ENCODE assay signal across 8 cellular contexts in genomic region chr4:105474110-105474518, GRCh38. TPM values are rescaled to one million over a fixed set of nuclear protein-coding genes. Genes with fewer than 3 reads are reported as not detected.
DNase-seq lines count a peak whose midpoint lies in the region; ATAC-seq and TF ChIP-seq lines count a peak whose summit lies in the region.

No MANE protein-coding gene starts in this region.

- peaks cover 22 to 42% (median 41%) of the 10 kb centered on the region in 7 donors for H3K4me1 Mint-ChIP-seq in naive thymus-derived CD4-positive, alpha-beta T cell

- peak; percentile 1 for ATAC-seq in naive thymus-derived CD4-positive, alpha-beta T cell
- no peak for ATAC-seq in HG02588 (IDR thresholded peaks at IDR 0.05; ENCODE audit: unreplicated experiment)

- H3K4me3 ChIP-seq in HEK293 (ENCODE audit: low read depth, low read length) = peak overlapping the region; percentile 91
- H3K4me3 ChIP-seq in SU-DHL-6 (ENCODE audit: insufficient read depth, low read length, poor library complexity, severe bottlenecking) = no peak overlapping the region
- H3K4me3 ChIP-seq in epithelial cell of proximal tubule (ENCODE audit: low read depth, low read length) = peak overlapping the region; percentile 78
- peak overlapping the region; percentile 86 for H3K4me3 ChIP-seq in naive thymus-derived CD4-positive, alpha-beta T cell (ENCODE audit: low read length)

- no peaks in the 10 kb centered on the region for H3K9me2 ChIP-seq in SU-DHL-6 (replicated peaks; ENCODE audit: insufficient read depth, low read length)

- H3K36me3 ChIP-seq in HEK293 (ENCODE audit: control insufficient read depth in 2 of 2, insufficient read depth in 1 of 2, low read length in 2 of 2) (peaks cover 0 to 1% of the 10 kb centered on the region in 2 experiments; a peak in 1 of 3 replicates), SU-DHL-6 (ENCODE audit: low read length) (no peaks in the 10 kb centered on the region)
- H3K36me3 ChIP-seq in naive thymus-derived CD4-positive, alpha-beta T cell (ENCODE audit: control insufficient read depth in 2 of 3, insufficient read depth in 3 of 3, low read length in 3 of 3) = peaks cover 0 to 7% (median 0%) of the 10 kb centered on the region in 3 experiments

- TF ChIP-seq CTCF in HEK293 (tag by site-specific recombination; IDR thresholded peaks at IDR 0.05) = no peak; the same call in 1 of the 2 replicates
- TF ChIP-seq CTCF in SU-DHL-6 (IDR thresholded peaks at IDR 0.05; ENCODE audit: insufficient read depth, low read length, poor library complexity, severe bottlenecking) = peak; percentile 35
- peak; percentile 80 for TF ChIP-seq CTCF in epithelial cell of proximal tubule (conservative IDR thresholded peaks at IDR 0.05; ENCODE audit: low read depth, low read length)

- H3K9me3 Mint-ChIP-seq in naive thymus-derived CD4-positive, alpha-beta T cell = peaks cover 0 to 2% (median 0%) of the 10 kb centered on the region in 11 donors

- H3K79me2 ChIP-seq in SU-DHL-6 (ENCODE audit: insufficient read depth, low read length) = peaks cover 39% of the 10 kb centered on the region

- no peak overlapping the region for H2AFZ ChIP-seq in SU-DHL-6 (ENCODE audit: low read depth, low read length, severe bottlenecking)

- no peaks in the 10 kb centered on the region; the same call in 1 of the 2 replicates for H3F3A ChIP-seq in SU-DHL-6 (ENCODE audit: insufficient read depth)

- peak; percentile 48 for DNase-seq in NCI-H510A treated with DMSO at 0.1 percent for 48 hours (lab: John Stamatoyannopoulos, UW)
- DNase-seq in NCI-H510A (lab: John Stamatoyannopoulos, UW) = no peak
- no peak for DNase-seq in epithelial cell of proximal tubule (ENCODE audit: low read depth)
- DNase-seq in naive thymus-derived CD4-positive, alpha-beta T cell = peak in 1 of 9 donors; percentile 85
- DNase-seq in NCI-H1105 (lab: John Stamatoyannopoulos, UW) = no peak

- H3K27me3 ChIP-seq in SU-DHL-6 (ENCODE audit: low read length) = no peaks in the 10 kb centered on the region
- H3K27me3 ChIP-seq in naive thymus-derived CD4-positive, alpha-beta T cell (ENCODE audit: control insufficient read depth in 2 of 2, insufficient read depth in 2 of 2, low read length in 2 of 2) = no peaks in the 10 kb centered on the region

- no peaks in the 10 kb centered on the region for H4K20me1 ChIP-seq in SU-DHL-6 (ENCODE audit: low read depth, low read length)

- POLR2A ChIA-PET in HEK293 (lab: Yijun Ruan, JAX) = interaction anchor here (0.6 to 1.8 kb wide), 9 partner anchors 9 to 842 kb away, joined by 3 to 7 read pairs (median 4); partner anchors contain the start of genes GSTCD, INTS12, TBCK and TET2
- POLR2A ChIA-PET in naive thymus-derived CD4-positive, alpha-beta T cell (lab: Charles Lee) = interaction anchor here (0.6 to 2.5 kb wide), 14 partner anchors 9 to 842 kb away, joined by 3 to 11 read pairs (median 5); partner anchors contain the start of genes GSTCD, INTS12, TBCK and TET2

- CTCF ChIA-PET in HEK293 (lab: Yijun Ruan, JAX) = interaction anchor here (0.6 to 2.5 kb wide), 16 partner anchors 9 to 1409 kb away, joined by 3 to 13 read pairs (median 4); no protein-coding TSS in a partner anchor
- CTCF ChIA-PET in naive thymus-derived CD4-positive, alpha-beta T cell (lab: Charles Lee) = interaction anchor here (0.7 to 2.2 kb wide), 8 partner anchors 8 to 841 kb away, joined by 3 to 12 read pairs (median 5); partner anchors contain the start of genes TBCK and TET2

- no peaks in the 10 kb centered on the region for H3K4me1 ChIP-seq in HEK293 (ENCODE audit: control insufficient read depth, insufficient read depth, low read length)
- peaks cover 18 to 21% of the 10 kb centered on the region in 2 donors for H3K4me1 ChIP-seq in naive thymus-derived CD4-positive, alpha-beta T cell (ENCODE audit: control insufficient read depth in 2 of 2, insufficient read depth in 2 of 2, low read length in 2 of 2)

- peak overlapping the region; percentile 94 for H3K4me2 ChIP-seq in SU-DHL-6 (ENCODE audit: low read depth, low read length, poor library complexity, severe bottlenecking)

- peaks cover 0 to 4% (median 0%) of the 10 kb centered on the region in 5 donors for H3K36me3 Mint-ChIP-seq in naive thymus-derived CD4-positive, alpha-beta T cell

- peak overlapping the region; percentile 79 for H3K9ac ChIP-seq in SU-DHL-6 (ENCODE audit: low read length)

- H3K9me3 ChIP-seq in HEK293 (ENCODE audit: control insufficient read depth, insufficient read depth, low read depth, low read length) = no peaks in the 10 kb centered on the region
- H3K9me3 ChIP-seq in SU-DHL-6 (ENCODE audit: insufficient read depth, low read length) = no peaks in the 10 kb centered on the region
- H3K9me3 ChIP-seq in naive thymus-derived CD4-positive, alpha-beta T cell (ENCODE audit: control insufficient read depth in 2 of 3, low read length in 3 of 3) = no peaks in the 10 kb centered on the region

- H3K4me3 Mint-ChIP-seq in naive thymus-derived CD4-positive, alpha-beta T cell = peak overlapping the region; percentile 96 to 99 (median 98)

- no peak overlapping the region; the same call in 1 of the 2 replicates for H3K27ac ChIP-seq in HEK293 (ENCODE audit: extremely low read depth, low read depth, low read length)
- H3K27ac ChIP-seq in SU-DHL-6 (ENCODE audit: low read depth, low read length) = no peak overlapping the region
- peak overlapping the region; percentile 95 for H3K27ac ChIP-seq in naive thymus-derived CD4-positive, alpha-beta T cell (ENCODE audit: low read depth, low read length)

- intact Hi-C loops in naive thymus-derived CD4-positive, alpha-beta T cell (cut with micrococcal nuclease) = loop anchor here (1.0 to 5.0 kb wide), 4 partner anchors 234 to 982 kb away; partner anchors contain the start of genes GSTCD (in 2 of the 2), INTS12 (in 2 of the 2) and CXXC4 (in 1 of the 2)

- peak overlapping the region; percentile 40 to 100 (median 98) for H3K27ac Mint-ChIP-seq in naive thymus-derived CD4-positive, alpha-beta T cell

- peaks cover 0 to 12% (median 6%) of the 10 kb centered on the region in 5 donors for H3K27me3 Mint-ChIP-seq in naive thymus-derived CD4-positive, alpha-beta T cell

TF ChIP-seq in HEK293, 187 proteins besides CTCF, POLR2A, EP300 and RAD21:
- TF ChIP-seq, protein P1, sequence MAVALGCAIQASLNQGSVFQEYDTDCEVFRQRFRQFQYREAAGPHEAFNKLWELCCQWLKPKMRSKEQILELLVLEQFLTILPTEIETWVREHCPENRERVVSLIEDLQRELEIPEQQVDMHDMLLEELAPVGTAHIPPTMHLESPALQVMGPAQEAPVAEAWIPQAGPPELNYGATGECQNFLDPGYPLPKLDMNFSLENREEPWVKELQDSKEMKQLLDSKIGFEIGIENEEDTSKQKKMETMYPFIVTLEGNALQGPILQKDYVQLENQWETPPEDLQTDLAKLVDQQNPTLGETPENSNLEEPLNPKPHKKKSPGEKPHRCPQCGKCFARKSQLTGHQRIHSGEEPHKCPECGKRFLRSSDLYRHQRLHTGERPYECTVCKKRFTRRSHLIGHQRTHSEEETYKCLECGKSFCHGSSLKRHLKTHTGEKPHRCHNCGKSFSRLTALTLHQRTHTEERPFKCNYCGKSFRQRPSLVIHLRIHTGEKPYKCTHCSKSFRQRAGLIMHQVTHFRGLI (tag by site-specific recombination; IDR thresholded peaks at IDR 0.05) = 0 out of 2 replicates have a peak, but pooled peaks have one; percentile 2
- TF ChIP-seq, protein P2, sequence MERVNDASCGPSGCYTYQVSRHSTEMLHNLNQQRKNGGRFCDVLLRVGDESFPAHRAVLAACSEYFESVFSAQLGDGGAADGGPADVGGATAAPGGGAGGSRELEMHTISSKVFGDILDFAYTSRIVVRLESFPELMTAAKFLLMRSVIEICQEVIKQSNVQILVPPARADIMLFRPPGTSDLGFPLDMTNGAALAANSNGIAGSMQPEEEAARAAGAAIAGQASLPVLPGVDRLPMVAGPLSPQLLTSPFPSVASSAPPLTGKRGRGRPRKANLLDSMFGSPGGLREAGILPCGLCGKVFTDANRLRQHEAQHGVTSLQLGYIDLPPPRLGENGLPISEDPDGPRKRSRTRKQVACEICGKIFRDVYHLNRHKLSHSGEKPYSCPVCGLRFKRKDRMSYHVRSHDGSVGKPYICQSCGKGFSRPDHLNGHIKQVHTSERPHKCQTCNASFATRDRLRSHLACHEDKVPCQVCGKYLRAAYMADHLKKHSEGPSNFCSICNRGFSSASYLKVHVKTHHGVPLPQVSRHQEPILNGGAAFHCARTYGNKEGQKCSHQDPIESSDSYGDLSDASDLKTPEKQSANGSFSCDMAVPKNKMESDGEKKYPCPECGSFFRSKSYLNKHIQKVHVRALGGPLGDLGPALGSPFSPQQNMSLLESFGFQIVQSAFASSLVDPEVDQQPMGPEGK (tag by site-specific recombination; IDR thresholded peaks at IDR 0.05) = no peak
- TF ChIP-seq ZBTB17 (tag by site-specific recombination; IDR thresholded peaks at IDR 0.05) (peak; percentile 63), GLIS1 (tag by site-specific recombination; IDR thresholded peaks at IDR 0.05) (no peak), ZNF10 (tag by site-specific recombination; IDR thresholded peaks at IDR 0.05) (peak; percentile 32; the same call in 1 of the 2 replicates), IKZF3 (tag by site-specific recombination; IDR thresholded peaks at IDR 0.05) (0 out of 2 replicates have a peak, but pooled peaks have one; percentile 63), ZNF660 (tag by site-specific recombination; IDR thresholded peaks at IDR 0.05) (peak; percentile 58; the same call in 1 of the 2 replicates), ZNF2 (tag by site-specific recombination; IDR thresholded peaks at IDR 0.05) (0 out of 2 replicates have a peak, but pooled peaks have one; percentile 11)
- TF ChIP-seq, protein P3, sequence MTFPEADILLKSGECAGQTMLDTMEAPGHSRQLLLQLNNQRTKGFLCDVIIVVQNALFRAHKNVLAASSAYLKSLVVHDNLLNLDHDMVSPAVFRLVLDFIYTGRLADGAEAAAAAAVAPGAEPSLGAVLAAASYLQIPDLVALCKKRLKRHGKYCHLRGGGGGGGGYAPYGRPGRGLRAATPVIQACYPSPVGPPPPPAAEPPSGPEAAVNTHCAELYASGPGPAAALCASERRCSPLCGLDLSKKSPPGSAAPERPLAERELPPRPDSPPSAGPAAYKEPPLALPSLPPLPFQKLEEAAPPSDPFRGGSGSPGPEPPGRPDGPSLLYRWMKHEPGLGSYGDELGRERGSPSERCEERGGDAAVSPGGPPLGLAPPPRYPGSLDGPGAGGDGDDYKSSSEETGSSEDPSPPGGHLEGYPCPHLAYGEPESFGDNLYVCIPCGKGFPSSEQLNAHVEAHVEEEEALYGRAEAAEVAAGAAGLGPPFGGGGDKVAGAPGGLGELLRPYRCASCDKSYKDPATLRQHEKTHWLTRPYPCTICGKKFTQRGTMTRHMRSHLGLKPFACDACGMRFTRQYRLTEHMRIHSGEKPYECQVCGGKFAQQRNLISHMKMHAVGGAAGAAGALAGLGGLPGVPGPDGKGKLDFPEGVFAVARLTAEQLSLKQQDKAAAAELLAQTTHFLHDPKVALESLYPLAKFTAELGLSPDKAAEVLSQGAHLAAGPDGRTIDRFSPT (tag by site-specific recombination; IDR thresholded peaks at IDR 0.05) = peak; percentile 65; the same call in 1 of the 2 replicates

RNA-seq across cellular contexts. Expression of gene PPA2, which starts 0.3 kb away (rescaled TPM):
- 71.3 and 156 TPM in 2 replicates for total RNA-seq in epithelial cell of proximal tubule
- 10 to 100 TPM; 38.2 to 54.7 (median 48.0) TPM for total RNA-seq in naive thymus-derived CD4-positive, alpha-beta T cell
- polyA plus RNA-seq in naive thymus-derived CD4-positive, alpha-beta T cell = 100 to 1,000 TPM in 1 of 2 donors, 10 to 100 TPM in 1; 81.2 to 107 TPM
